In genomic region chr6:121504227-121504626, GRCh38 we compare ENCODE assay signal across 8 cellular contexts.
A peak's percentile ranks its signal among the peaks of the same experiment; 100 is the strongest.
DNase-seq lines count a peak whose midpoint lies in the region; ATAC-seq and TF ChIP-seq lines count a peak whose summit lies in the region.

No MANE protein-coding gene starts in this region.

- TF ChIP-seq POLR2A in testis (IDR thresholded peaks at IDR 0.05): no peak

- no peak overlapping the region for H3K27ac ChIP-seq in DND-41 (ENCODE audit: low read length)
- H3K27ac ChIP-seq in testis: no peak overlapping the region

- H3K9ac ChIP-seq in DND-41 (ENCODE audit: low read depth, low read length): no peak overlapping the region

- H3K4me1 ChIP-seq in DND-41 (ENCODE audit: insufficient read depth, low read length) (no peaks in the 10 kb centered on the region), testis (no peaks in the 10 kb centered on the region)

- H3K36me3 ChIP-seq in DND-41 (ENCODE audit: insufficient read depth, low read length) (no peaks in the 10 kb centered on the region), testis (ENCODE audit: low read depth, missing control alignments) (no peaks in the 10 kb centered on the region)

- 0 out of 2 replicates have a peak overlapping the region, but pooled peaks have one; percentile 5 for H2AFZ ChIP-seq in DND-41 (ENCODE audit: low read depth, low read length)

- TF ChIP-seq CTCF in DND-41 (IDR thresholded peaks at IDR 0.05; ENCODE audit: borderline replicate concordance, extremely low read depth, low read length, poor library complexity, severe bottlenecking) (no peak), testis (IDR thresholded peaks at IDR 0.05) (no peak)

- H3K27me3 ChIP-seq in DND-41 (ENCODE audit: insufficient read depth, low read length, poor library complexity): no peaks in the 10 kb centered on the region
- H3K27me3 ChIP-seq in testis: no peaks in the 10 kb centered on the region

- H3K9me3 ChIP-seq in DND-41 (ENCODE audit: insufficient read depth, low read length, severe bottlenecking): no peaks in the 10 kb centered on the region
- no peaks in the 10 kb centered on the region for H3K9me3 ChIP-seq in testis

- ATAC-seq in DND-41 (ENCODE audit: insufficient read depth, low read depth) (peak; percentile 56; the same call in 2 of the 3 replicates), HG03520 (IDR thresholded peaks at IDR 0.05; ENCODE audit: unreplicated experiment) (peak; percentile 51), GM21529 (IDR thresholded peaks at IDR 0.05; ENCODE audit: unreplicated experiment) (no peak)

- DNase-seq in DND-41 (no peak), amniotic epithelial cell (ENCODE audit: low read depth) (peak; percentile 97), mucosa of gallbladder (ENCODE audit: low spot score) (peak; percentile 30), hippocampal formation (lab: John Stamatoyannopoulos, UW) (no peak), testis (no peak), head of caudate nucleus (no peak)

- H3K4me2 ChIP-seq in DND-41 (ENCODE audit: insufficient read depth, low read length): no peak overlapping the region

- H3K79me2 ChIP-seq in DND-41 (ENCODE audit: insufficient read depth, low read length): no peaks in the 10 kb centered on the region

- intact Hi-C loops in testis (cut with DNase I; ENCODE audit: low total_unique reads): no loop called here
- intact Hi-C loops in head of caudate nucleus (cut with DNase I): no loop called here

- WGBS in testis, 2 donors: 46% methylated on average over 1 of the region's 1 CpG

- H3K4me3 ChIP-seq in DND-41 (ENCODE audit: low read depth in 1 of 2, low read length in 2 of 2): no peak overlapping the region
- H3K4me3 ChIP-seq in testis: no peak overlapping the region

- H4K20me1 ChIP-seq in DND-41 (ENCODE audit: insufficient read depth, low read length): no peaks in the 10 kb centered on the region

Comparison
In these comparisons a context has a peak if more than half of its experiments do, and no peak if none do; other contexts are left out.
1. DNase-seq: peak in amniotic epithelial cell (single experiment) and mucosa of gallbladder (single experiment); none in DND-41 (single experiment), hippocampal formation (0 of 2), testis (single experiment) and head of caudate nucleus (0 of 42).